Comparison of ENCODE assay signal across 8 cellular contexts in genomic region chr14:89430271-89430620, GRCh38.
DNase-seq lines count a peak whose midpoint lies in the region; ATAC-seq and TF ChIP-seq lines count a peak whose summit lies in the region.

No MANE protein-coding gene starts in this region.

- peak overlapping the region; percentile 68 for H3K9ac ChIP-seq in adipocyte (ENCODE audit: low read length)

- no peaks in the 10 kb centered on the region for H3K9me3 ChIP-seq in adipocyte (ENCODE audit: control insufficient read depth, low read length)

- H3K4me1 ChIP-seq in adipocyte (ENCODE audit: control insufficient read depth, insufficient read depth, low read length), result peaks cover 58% of the 10 kb centered on the region

- H3K4me3 ChIP-seq in adipocyte (ENCODE audit: low read length), result peak overlapping the region; percentile 73

- no peak for TF ChIP-seq CTCF in nephron (IDR thresholded peaks at IDR 0.05; ENCODE audit: unreplicated experiment in 3 of 3)

- H3K4me1 Mint-ChIP-seq in nephron, result peaks cover 58% of the 10 kb centered on the region

- no peaks in the 10 kb centered on the region for H3K27me3 Mint-ChIP-seq in nephron (ENCODE audit: low read depth)

- H3K27me3 ChIP-seq in adipocyte (replicated peaks; ENCODE audit: control insufficient read depth, insufficient read depth, low read length), result no peaks in the 10 kb centered on the region

- ATAC-seq in GM18498 (IDR thresholded peaks at IDR 0.05; ENCODE audit: unreplicated experiment) (peak; percentile 4), HG02884 (IDR thresholded peaks at IDR 0.05; ENCODE audit: unreplicated experiment) (peak; percentile 0), HG02973 (IDR thresholded peaks at IDR 0.05; ENCODE audit: unreplicated experiment) (no peak)

- H3K9me3 Mint-ChIP-seq in nephron, result peaks cover 3% of the 10 kb centered on the region

- peak overlapping the region; percentile 28 to 92 (median 90) for H3K27ac Mint-ChIP-seq in nephron

- no peaks in the 10 kb centered on the region for H3K36me3 Mint-ChIP-seq in nephron (ENCODE audit: low read depth)

- no peak for DNase-seq in adipocyte (ENCODE audit: low read depth)
- DNase-seq in NCI-H1105 (lab: John Stamatoyannopoulos, UW), result no peak
- no peak for DNase-seq in nucleus accumbens (lab: John Stamatoyannopoulos, UW)
- DNase-seq in NCI-H2029 treated with DMSO at 0.1 percent for 48 hours (lab: John Stamatoyannopoulos, UW), result no peak

- no peaks in the 10 kb centered on the region for H3K36me3 ChIP-seq in adipocyte (ENCODE audit: control insufficient read depth, insufficient read depth, low read length, severe bottlenecking)

- H3K4me3 Mint-ChIP-seq in nephron, result peak overlapping the region in 2 of 3 experiments; percentile 8 to 66
